In the genomic region with DNA sequence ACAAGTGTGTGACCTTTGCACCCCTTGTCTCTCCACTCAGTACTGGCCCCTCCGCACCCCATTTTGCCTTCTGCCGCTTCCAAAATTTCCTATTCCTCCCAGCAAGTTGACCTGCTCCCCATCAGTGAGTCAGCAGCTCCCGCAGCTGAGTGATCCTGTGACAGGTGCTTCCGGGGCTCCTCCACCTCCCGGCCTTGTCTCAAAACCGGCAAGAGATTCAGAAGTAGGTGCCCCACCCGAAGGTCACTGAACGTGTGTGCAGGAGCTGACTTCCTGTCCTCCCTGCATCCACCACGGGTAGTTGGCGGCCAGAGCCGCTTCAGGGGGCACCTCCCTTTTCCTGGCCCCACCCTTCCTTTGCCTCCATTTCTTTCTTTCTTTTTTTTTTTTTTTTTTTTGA, we compare ENCODE assay signal across 1 cellular context.
TF ChIP-seq lines count a peak whose summit lies in the region.

No MANE protein-coding gene starts in this region.

TF ChIP-seq in WTC11, 78 proteins besides CTCF, POLR2A, EP300 and RAD21 (continued from another document):
- TF ChIP-seq, protein P1, sequence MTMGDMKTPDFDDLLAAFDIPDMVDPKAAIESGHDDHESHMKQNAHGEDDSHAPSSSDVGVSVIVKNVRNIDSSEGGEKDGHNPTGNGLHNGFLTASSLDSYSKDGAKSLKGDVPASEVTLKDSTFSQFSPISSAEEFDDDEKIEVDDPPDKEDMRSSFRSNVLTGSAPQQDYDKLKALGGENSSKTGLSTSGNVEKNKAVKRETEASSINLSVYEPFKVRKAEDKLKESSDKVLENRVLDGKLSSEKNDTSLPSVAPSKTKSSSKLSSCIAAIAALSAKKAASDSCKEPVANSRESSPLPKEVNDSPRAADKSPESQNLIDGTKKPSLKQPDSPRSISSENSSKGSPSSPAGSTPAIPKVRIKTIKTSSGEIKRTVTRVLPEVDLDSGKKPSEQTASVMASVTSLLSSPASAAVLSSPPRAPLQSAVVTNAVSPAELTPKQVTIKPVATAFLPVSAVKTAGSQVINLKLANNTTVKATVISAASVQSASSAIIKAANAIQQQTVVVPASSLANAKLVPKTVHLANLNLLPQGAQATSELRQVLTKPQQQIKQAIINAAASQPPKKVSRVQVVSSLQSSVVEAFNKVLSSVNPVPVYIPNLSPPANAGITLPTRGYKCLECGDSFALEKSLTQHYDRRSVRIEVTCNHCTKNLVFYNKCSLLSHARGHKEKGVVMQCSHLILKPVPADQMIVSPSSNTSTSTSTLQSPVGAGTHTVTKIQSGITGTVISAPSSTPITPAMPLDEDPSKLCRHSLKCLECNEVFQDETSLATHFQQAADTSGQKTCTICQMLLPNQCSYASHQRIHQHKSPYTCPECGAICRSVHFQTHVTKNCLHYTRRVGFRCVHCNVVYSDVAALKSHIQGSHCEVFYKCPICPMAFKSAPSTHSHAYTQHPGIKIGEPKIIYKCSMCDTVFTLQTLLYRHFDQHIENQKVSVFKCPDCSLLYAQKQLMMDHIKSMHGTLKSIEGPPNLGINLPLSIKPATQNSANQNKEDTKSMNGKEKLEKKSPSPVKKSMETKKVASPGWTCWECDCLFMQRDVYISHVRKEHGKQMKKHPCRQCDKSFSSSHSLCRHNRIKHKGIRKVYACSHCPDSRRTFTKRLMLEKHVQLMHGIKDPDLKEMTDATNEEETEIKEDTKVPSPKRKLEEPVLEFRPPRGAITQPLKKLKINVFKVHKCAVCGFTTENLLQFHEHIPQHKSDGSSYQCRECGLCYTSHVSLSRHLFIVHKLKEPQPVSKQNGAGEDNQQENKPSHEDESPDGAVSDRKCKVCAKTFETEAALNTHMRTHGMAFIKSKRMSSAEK (CRISPR knock-in tag; IDR thresholded peaks at IDR 0.05; ENCODE audit: borderline replicate concordance), result no peak
- TF ChIP-seq MXD4 (CRISPR knock-in tag; IDR thresholded peaks at IDR 0.05; ENCODE audit: borderline replicate concordance), result no peak
TF ChIP-seq in WTC11: peak in this region for 0.
